In genomic region chr15:89087830-89088604, GRCh38 we compare ENCODE assay signal across 1 cellular context.
TF ChIP-seq lines count a peak whose summit lies in the region.

A gene with protein sequence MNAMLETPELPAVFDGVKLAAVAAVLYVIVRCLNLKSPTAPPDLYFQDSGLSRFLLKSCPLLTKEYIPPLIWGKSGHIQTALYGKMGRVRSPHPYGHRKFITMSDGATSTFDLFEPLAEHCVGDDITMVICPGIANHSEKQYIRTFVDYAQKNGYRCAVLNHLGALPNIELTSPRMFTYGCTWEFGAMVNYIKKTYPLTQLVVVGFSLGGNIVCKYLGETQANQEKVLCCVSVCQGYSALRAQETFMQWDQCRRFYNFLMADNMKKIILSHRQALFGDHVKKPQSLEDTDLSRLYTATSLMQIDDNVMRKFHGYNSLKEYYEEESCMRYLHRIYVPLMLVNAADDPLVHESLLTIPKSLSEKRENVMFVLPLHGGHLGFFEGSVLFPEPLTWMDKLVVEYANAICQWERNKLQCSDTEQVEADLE (plus strand): TSS chr15:89088456. CDS start chr15:89116328, 27,872 bp downstream.

TF ChIP-seq in HepG2, 621 proteins besides CTCF, POLR2A, EP300 and RAD21 (continued from another document and continues in another):
- no peak for TF ChIP-seq ZHX1 (CRISPR knock-in tag; IDR thresholded peaks at IDR 0.05; ENCODE audit: low read depth)
- no peak for TF ChIP-seq ZC3H4 (CRISPR knock-in tag; IDR thresholded peaks at IDR 0.05; ENCODE audit: borderline replicate concordance)
- no peak for TF ChIP-seq RORA (CRISPR knock-in tag; IDR thresholded peaks at IDR 0.05)
- no peak for TF ChIP-seq ZNF790 (CRISPR knock-in tag; IDR thresholded peaks at IDR 0.05; ENCODE audit: borderline replicate concordance)
- TF ChIP-seq ATF7-NPFF (CRISPR knock-in tag; IDR thresholded peaks at IDR 0.05; ENCODE audit: low read depth), result no peak
- peak; percentile 43 for TF ChIP-seq TEAD3 (CRISPR knock-in tag; optimal IDR thresholded peaks at IDR 0.05; ENCODE audit: borderline replicate concordance)
- TF ChIP-seq MIER2 (CRISPR knock-in tag; IDR thresholded peaks at IDR 0.05), result no peak
- TF ChIP-seq ZNF367 (CRISPR knock-in tag; IDR thresholded peaks at IDR 0.05; ENCODE audit: borderline replicate concordance), result no peak
- TF ChIP-seq ZSCAN22 (CRISPR knock-in tag; IDR thresholded peaks at IDR 0.05), result no peak
- TF ChIP-seq, protein P1, sequence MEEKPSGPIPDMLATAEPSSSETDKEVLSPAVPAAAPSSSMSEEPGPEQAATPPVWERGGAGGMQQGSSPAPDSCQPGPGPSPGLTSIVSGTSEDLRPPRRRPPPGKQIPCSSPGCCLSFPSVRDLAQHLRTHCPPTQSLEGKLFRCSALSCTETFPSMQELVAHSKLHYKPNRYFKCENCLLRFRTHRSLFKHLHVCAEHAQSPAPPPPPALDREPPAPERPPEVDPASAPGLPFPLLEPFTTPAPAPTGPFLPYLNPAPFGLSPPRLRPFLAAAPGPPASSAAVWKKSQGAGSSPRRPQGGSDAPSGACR (CRISPR knock-in tag; IDR thresholded peaks at IDR 0.05), result no peak
- TF ChIP-seq MLLT10 (CRISPR knock-in tag; IDR thresholded peaks at IDR 0.05), result no peak
- TF ChIP-seq RAD51 (IDR thresholded peaks at IDR 0.05; ENCODE audit: borderline replicate concordance), result no peak
- no peak for TF ChIP-seq CCDC6 (CRISPR knock-in tag; IDR thresholded peaks at IDR 0.05)
- TF ChIP-seq ZNF136 (CRISPR knock-in tag; IDR thresholded peaks at IDR 0.05; ENCODE audit: low read depth), result peak; percentile 25; the same call in 1 of the 2 replicates
- TF ChIP-seq, protein P2, sequence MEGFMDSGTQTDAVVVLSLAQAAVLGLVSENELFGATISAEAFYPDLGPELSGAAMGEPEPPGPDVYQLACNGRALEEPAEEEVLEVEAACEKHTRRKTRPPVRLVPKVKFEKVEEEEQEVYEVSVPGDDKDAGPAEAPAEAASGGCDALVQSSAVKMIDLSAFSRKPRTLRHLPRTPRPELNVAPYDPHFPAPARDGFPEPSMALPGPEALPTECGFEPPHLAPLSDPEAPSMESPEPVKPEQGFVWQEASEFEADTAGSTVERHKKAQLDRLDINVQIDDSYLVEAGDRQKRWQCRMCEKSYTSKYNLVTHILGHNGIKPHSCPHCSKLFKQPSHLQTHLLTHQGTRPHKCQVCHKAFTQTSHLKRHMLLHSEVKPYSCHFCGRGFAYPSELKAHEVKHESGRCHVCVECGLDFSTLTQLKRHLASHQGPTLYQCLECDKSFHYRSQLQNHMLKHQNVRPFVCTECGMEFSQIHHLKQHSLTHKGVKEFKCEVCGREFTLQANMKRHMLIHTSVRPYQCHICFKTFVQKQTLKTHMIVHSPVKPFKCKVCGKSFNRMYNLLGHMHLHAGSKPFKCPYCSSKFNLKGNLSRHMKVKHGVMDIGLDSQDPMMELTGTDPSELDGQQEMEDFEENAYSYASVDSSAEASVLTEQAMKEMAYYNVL (CRISPR knock-in tag; IDR thresholded peaks at IDR 0.05; ENCODE audit: borderline replicate concordance), result no peak
- TF ChIP-seq SP1 (IDR thresholded peaks at IDR 0.05), result peak; percentile 97
- peak; percentile 98 for TF ChIP-seq SP1 (CRISPR knock-in tag; IDR thresholded peaks at IDR 0.05)
- TF ChIP-seq, protein P3, sequence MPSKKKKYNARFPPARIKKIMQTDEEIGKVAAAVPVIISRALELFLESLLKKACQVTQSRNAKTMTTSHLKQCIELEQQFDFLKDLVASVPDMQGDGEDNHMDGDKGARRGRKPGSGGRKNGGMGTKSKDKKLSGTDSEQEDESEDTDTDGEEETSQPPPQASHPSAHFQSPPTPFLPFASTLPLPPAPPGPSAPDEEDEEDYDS (CRISPR knock-in tag; IDR thresholded peaks at IDR 0.05), result peak; percentile 78
- no peak for TF ChIP-seq GLI4 (CRISPR knock-in tag; IDR thresholded peaks at IDR 0.05; ENCODE audit: borderline replicate concordance)
- TF ChIP-seq ZNF3 (CRISPR knock-in tag; IDR thresholded peaks at IDR 0.05), result no peak
- TF ChIP-seq HOXD1 (CRISPR knock-in tag; IDR thresholded peaks at IDR 0.05), result 0 out of 2 replicates have a peak, but pooled peaks have one; percentile 13
- TF ChIP-seq RNF219 (CRISPR knock-in tag; IDR thresholded peaks at IDR 0.05), result no peak
- no peak for TF ChIP-seq ZNF180 (CRISPR knock-in tag; IDR thresholded peaks at IDR 0.05; ENCODE audit: borderline replicate concordance, low read depth)
- TF ChIP-seq ZNF644 (CRISPR knock-in tag; IDR thresholded peaks at IDR 0.05; ENCODE audit: low read depth), result no peak
- TF ChIP-seq, protein P4, sequence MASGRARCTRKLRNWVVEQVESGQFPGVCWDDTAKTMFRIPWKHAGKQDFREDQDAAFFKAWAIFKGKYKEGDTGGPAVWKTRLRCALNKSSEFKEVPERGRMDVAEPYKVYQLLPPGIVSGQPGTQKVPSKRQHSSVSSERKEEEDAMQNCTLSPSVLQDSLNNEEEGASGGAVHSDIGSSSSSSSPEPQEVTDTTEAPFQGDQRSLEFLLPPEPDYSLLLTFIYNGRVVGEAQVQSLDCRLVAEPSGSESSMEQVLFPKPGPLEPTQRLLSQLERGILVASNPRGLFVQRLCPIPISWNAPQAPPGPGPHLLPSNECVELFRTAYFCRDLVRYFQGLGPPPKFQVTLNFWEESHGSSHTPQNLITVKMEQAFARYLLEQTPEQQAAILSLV (CRISPR knock-in tag; IDR thresholded peaks at IDR 0.05; ENCODE audit: borderline replicate concordance), result peak; percentile 45
- peak; percentile 45; the same call in 1 of the 2 replicates for TF ChIP-seq ZFY (CRISPR knock-in tag; IDR thresholded peaks at IDR 0.05)
- peak; percentile 79 for TF ChIP-seq CHD2 (IDR thresholded peaks at IDR 0.05; ENCODE audit: low read depth, low read length)
- TF ChIP-seq ZNF101 (CRISPR knock-in tag; IDR thresholded peaks at IDR 0.05; ENCODE audit: borderline replicate concordance, low read depth), result no peak
- no peak for TF ChIP-seq ZNF33B (CRISPR knock-in tag; IDR thresholded peaks at IDR 0.05)
- TF ChIP-seq, protein P5, sequence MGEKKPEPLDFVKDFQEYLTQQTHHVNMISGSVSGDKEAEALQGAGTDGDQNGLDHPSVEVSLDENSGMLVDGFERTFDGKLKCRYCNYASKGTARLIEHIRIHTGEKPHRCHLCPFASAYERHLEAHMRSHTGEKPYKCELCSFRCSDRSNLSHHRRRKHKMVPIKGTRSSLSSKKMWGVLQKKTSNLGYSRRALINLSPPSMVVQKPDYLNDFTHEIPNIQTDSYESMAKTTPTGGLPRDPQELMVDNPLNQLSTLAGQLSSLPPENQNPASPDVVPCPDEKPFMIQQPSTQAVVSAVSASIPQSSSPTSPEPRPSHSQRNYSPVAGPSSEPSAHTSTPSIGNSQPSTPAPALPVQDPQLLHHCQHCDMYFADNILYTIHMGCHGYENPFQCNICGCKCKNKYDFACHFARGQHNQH (CRISPR knock-in tag; IDR thresholded peaks at IDR 0.05), result peak; percentile 44; the same call in 1 of the 2 replicates
- no peak for TF ChIP-seq ZNF18 (CRISPR knock-in tag; IDR thresholded peaks at IDR 0.05; ENCODE audit: insufficient replicate concordance)
- TF ChIP-seq ZFAT (CRISPR knock-in tag; conservative IDR thresholded peaks at IDR 0.05), result no peak
- TF ChIP-seq ZNF431 (CRISPR knock-in tag; IDR thresholded peaks at IDR 0.05; ENCODE audit: borderline replicate concordance, low read depth), result no peak
- no peak for TF ChIP-seq JUNB (CRISPR knock-in tag; IDR thresholded peaks at IDR 0.05; ENCODE audit: borderline replicate concordance)
- TF ChIP-seq, protein P6, sequence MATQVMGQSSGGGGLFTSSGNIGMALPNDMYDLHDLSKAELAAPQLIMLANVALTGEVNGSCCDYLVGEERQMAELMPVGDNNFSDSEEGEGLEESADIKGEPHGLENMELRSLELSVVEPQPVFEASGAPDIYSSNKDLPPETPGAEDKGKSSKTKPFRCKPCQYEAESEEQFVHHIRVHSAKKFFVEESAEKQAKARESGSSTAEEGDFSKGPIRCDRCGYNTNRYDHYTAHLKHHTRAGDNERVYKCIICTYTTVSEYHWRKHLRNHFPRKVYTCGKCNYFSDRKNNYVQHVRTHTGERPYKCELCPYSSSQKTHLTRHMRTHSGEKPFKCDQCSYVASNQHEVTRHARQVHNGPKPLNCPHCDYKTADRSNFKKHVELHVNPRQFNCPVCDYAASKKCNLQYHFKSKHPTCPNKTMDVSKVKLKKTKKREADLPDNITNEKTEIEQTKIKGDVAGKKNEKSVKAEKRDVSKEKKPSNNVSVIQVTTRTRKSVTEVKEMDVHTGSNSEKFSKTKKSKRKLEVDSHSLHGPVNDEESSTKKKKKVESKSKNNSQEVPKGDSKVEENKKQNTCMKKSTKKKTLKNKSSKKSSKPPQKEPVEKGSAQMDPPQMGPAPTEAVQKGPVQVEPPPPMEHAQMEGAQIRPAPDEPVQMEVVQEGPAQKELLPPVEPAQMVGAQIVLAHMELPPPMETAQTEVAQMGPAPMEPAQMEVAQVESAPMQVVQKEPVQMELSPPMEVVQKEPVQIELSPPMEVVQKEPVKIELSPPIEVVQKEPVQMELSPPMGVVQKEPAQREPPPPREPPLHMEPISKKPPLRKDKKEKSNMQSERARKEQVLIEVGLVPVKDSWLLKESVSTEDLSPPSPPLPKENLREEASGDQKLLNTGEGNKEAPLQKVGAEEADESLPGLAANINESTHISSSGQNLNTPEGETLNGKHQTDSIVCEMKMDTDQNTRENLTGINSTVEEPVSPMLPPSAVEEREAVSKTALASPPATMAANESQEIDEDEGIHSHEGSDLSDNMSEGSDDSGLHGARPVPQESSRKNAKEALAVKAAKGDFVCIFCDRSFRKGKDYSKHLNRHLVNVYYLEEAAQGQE (IDR thresholded peaks at IDR 0.05; ENCODE audit: borderline replicate concordance in 1 of 2, low read depth in 1 of 2, low read length in 2 of 2), result no peak
- TF ChIP-seq KDM2A (CRISPR knock-in tag; IDR thresholded peaks at IDR 0.05; ENCODE audit: borderline replicate concordance, low read depth), result no peak
- no peak for TF ChIP-seq TRIM24 (CRISPR knock-in tag; IDR thresholded peaks at IDR 0.05)
- peak; percentile 65; the same call in 1 of the 2 replicates for TF ChIP-seq MEF2D (CRISPR knock-in tag; IDR thresholded peaks at IDR 0.05)
- no peak for TF ChIP-seq ZNF747 (CRISPR knock-in tag; IDR thresholded peaks at IDR 0.05; ENCODE audit: borderline replicate concordance)
- TF ChIP-seq ELF4 (CRISPR knock-in tag; IDR thresholded peaks at IDR 0.05; ENCODE audit: borderline replicate concordance), result no peak
- no peak for TF ChIP-seq TAF15 (IDR thresholded peaks at IDR 0.05; ENCODE audit: low read depth, low read length, poor library complexity, severe bottlenecking)
- TF ChIP-seq, protein P7, sequence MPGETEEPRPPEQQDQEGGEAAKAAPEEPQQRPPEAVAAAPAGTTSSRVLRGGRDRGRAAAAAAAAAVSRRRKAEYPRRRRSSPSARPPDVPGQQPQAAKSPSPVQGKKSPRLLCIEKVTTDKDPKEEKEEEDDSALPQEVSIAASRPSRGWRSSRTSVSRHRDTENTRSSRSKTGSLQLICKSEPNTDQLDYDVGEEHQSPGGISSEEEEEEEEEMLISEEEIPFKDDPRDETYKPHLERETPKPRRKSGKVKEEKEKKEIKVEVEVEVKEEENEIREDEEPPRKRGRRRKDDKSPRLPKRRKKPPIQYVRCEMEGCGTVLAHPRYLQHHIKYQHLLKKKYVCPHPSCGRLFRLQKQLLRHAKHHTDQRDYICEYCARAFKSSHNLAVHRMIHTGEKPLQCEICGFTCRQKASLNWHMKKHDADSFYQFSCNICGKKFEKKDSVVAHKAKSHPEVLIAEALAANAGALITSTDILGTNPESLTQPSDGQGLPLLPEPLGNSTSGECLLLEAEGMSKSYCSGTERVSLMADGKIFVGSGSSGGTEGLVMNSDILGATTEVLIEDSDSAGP (CRISPR knock-in tag; IDR thresholded peaks at IDR 0.05; ENCODE audit: borderline replicate concordance), result peak; percentile 15; the same call in 1 of the 2 replicates
